ENCODE assay signal across 22 cellular contexts in genomic region chr6:134278000-134278399, GRCh38. TPM values are rescaled to one million over a fixed set of nuclear protein-coding genes. Genes with fewer than 3 reads are reported as not detected.
DNase-seq lines count a peak whose midpoint lies in the region; ATAC-seq and TF ChIP-seq lines count a peak whose summit lies in the region.
"Had no signal": no experiment of that assay in that cellular context is flagged by ENCODE, and none has a peak within 500 bp of the region (broad histone marks: within the 10 kb centered on the region; RNA-seq: fewer than 3 reads in every experiment).

No MANE protein-coding gene starts in this region.

- no peak for ATAC-seq in T-helper 17 cell
- no peak for ATAC-seq in T-cell (replicated peaks in 1 of 4)
- no peak for ATAC-seq in GM21360 (IDR thresholded peaks at IDR 0.05; ENCODE audit: unreplicated experiment)

- CTCF ChIA-PET in HEK293 (lab: Yijun Ruan, JAX), result interaction anchor here (0.9 to 1.9 kb wide), 2 partner anchors 100 to 363 kb away, joined by 3 to 5 read pairs; no protein-coding TSS in a partner anchor
- CTCF ChIA-PET in T-cell (lab: Charles Lee), result interaction anchor here in 1 of 2 donors (0.5 to 0.6 kb wide), 3 partner anchors 10 to 1314 kb away, joined by 3 to 4 read pairs (median 3); no protein-coding TSS in a partner anchor

- no peak overlapping the region for H3K27ac ChIP-seq in HEK293 (ENCODE audit: extremely low read depth, low read depth, low read length)
- H3K27ac ChIP-seq: Peyer's patch, SK-N-MC had no signal

- TF ChIP-seq CTCF in CD14-positive monocyte (IDR thresholded peaks at IDR 0.05) (no peak), HEK293 (tag by site-specific recombination; IDR thresholded peaks at IDR 0.05) (no peak)

- H3K4me3 Mint-ChIP-seq in CD14-positive monocyte (no peak overlapping the region), T-helper 17 cell (no peak overlapping the region), T-cell (no peak overlapping the region)

- H3K27ac Mint-ChIP-seq in CD14-positive monocyte (peak overlapping the region in 4 of 7 donors; percentile 62 to 99 (median 94)), T-helper 17 cell (peak overlapping the region; percentile 94), T-cell (no peak overlapping the region)

- intact Hi-C loops in CD14-positive monocyte (cut with micrococcal nuclease) (loop anchor here in 1 of 2 donors (5.0 kb wide), 1 partner anchor 36 kb away; no protein-coding TSS in a partner anchor), cardiac septum (cut with DNase I) (no loop called here)

- 0 out of 2 replicates have a peak, but pooled peaks cover 2% of the 10 kb centered on the region for H3K4me1 ChIP-seq in HEK293 (ENCODE audit: control insufficient read depth, insufficient read depth, low read length)
- H3K4me1 ChIP-seq: Peyer's patch had no signal

- no peaks in the 10 kb centered on the region for H3K36me3 ChIP-seq in HEK293 (ENCODE audit: control insufficient read depth in 2 of 2, insufficient read depth in 1 of 2, low read length in 2 of 2)
- H3K36me3 ChIP-seq: MG63, Peyer's patch had no signal

- H3K36me3 Mint-ChIP-seq in CD14-positive monocyte (no peaks in the 10 kb centered on the region), T-helper 17 cell (ENCODE audit: low read depth) (no peaks in the 10 kb centered on the region), T-cell (no peaks in the 10 kb centered on the region)

- H3K9me3 ChIP-seq in HEK293 (ENCODE audit: control insufficient read depth, insufficient read depth, low read depth, low read length), result no peaks in the 10 kb centered on the region
- no peaks in the 10 kb centered on the region for H3K9me3 ChIP-seq in T-helper 17 cell (ENCODE audit: control insufficient read depth, low read length, poor library complexity, severe bottlenecking)
- H3K9me3 ChIP-seq: MG63, Peyer's patch had no signal

- DNase-seq in CD14-positive monocyte (ENCODE audit: low spot score) (no peak), T-helper 17 cell (no peak), foreskin melanocyte (peak; percentile 19), T-cell (no peak), NOMO-1 (lab: John Stamatoyannopoulos, UW; ENCODE audit: unreplicated experiment in 2 of 2) (no peak), cardiac septum (ENCODE audit: low spot score) (no peak)
- DNase-seq: CD4-positive, alpha-beta T cell; GF-D8; MG63; NCI-H1105 treated with DMSO at 0.1 percent for 48 hours; NCI-H2029; NCI-H446; NCI-H526; NCI-H82; OCI-M1; Peyer's patch; SHP77 treated with DMSO at 0.1 percent for 48 hours; SW 1271 had no signal

- no peak overlapping the region for H3K4me3 ChIP-seq in HEK293 (ENCODE audit: low read depth, low read length)
- H3K4me3 ChIP-seq: K562, MG63, Peyer's patch, SK-N-MC had no signal

- H3K4me1 Mint-ChIP-seq in CD14-positive monocyte (peaks cover 34% of the 10 kb centered on the region), T-helper 17 cell (peaks cover 21% of the 10 kb centered on the region), T-cell (peaks cover 24 to 33% (median 29%) of the 10 kb centered on the region in 3 donors)

- POLR2A ChIA-PET in HEK293 (lab: Yijun Ruan, JAX), result interaction anchor here (0.7 kb wide), 1 partner anchor 544 kb away, joined by 3 read pairs; no protein-coding TSS in a partner anchor
- POLR2A ChIA-PET in T-cell (lab: Charles Lee), result no interaction called here

- H3K27me3 Mint-ChIP-seq in CD14-positive monocyte (ENCODE audit: low read depth in 3 of 3) (peaks cover 0 to 2% (median under 1%) of the 10 kb centered on the region in 3 donors), T-helper 17 cell (no peaks in the 10 kb centered on the region), T-cell (no peaks in the 10 kb centered on the region)
- H3K27me3 Mint-ChIP-seq: CD4-positive, alpha-beta T cell had no signal

- H3K9me3 Mint-ChIP-seq in CD14-positive monocyte, result no peaks in the 10 kb centered on the region
- H3K9me3 Mint-ChIP-seq in T-cell, result no peaks in the 10 kb centered on the region
- H3K9me3 Mint-ChIP-seq: CD4-positive, alpha-beta T cell had no signal

TF ChIP-seq in HEK293, 187 proteins besides CTCF, POLR2A, EP300 and RAD21:
- no peak for TF ChIP-seq KLF16 (tag by site-specific recombination; IDR thresholded peaks at IDR 0.05)
- TF ChIP-seq OSR2 (tag by site-specific recombination; IDR thresholded peaks at IDR 0.05), result no peak
- no peak for TF ChIP-seq ZFP37 (tag by site-specific recombination; IDR thresholded peaks at IDR 0.05)
- no peak for TF ChIP-seq ZBTB7A (tag by site-specific recombination; IDR thresholded peaks at IDR 0.05; ENCODE audit: low read depth)
- TF ChIP-seq ZXDB (tag by site-specific recombination; IDR thresholded peaks at IDR 0.05), result no peak
- TF ChIP-seq, protein P1, sequence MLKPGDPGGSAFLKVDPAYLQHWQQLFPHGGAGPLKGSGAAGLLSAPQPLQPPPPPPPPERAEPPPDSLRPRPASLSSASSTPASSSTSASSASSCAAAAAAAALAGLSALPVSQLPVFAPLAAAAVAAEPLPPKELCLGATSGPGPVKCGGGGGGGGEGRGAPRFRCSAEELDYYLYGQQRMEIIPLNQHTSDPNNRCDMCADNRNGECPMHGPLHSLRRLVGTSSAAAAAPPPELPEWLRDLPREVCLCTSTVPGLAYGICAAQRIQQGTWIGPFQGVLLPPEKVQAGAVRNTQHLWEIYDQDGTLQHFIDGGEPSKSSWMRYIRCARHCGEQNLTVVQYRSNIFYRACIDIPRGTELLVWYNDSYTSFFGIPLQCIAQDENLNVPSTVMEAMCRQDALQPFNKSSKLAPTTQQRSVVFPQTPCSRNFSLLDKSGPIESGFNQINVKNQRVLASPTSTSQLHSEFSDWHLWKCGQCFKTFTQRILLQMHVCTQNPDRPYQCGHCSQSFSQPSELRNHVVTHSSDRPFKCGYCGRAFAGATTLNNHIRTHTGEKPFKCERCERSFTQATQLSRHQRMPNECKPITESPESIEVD (tag by site-specific recombination; IDR thresholded peaks at IDR 0.05), result peak; percentile 43

RNA-seq across cellular contexts. Expression of gene SGK1, which starts 39.9 kb away (rescaled TPM):
- polyA plus RNA-seq in CD14-positive monocyte, result 100 to 1,000 TPM; 373 to 419 TPM
- total RNA-seq in T-helper 17 cell, result 100 to 1,000 TPM; 103 to 132 TPM
- total RNA-seq in T-cell, result 100 to 1,000 TPM in 1 of 5 donors, 10 to 100 TPM in 4; 18.9 to 165 (median 37.1) TPM
- total RNA-seq in cardiac septum, result 79.2 TPM

Comparison
In these comparisons a context has a peak if more than half of its experiments do, and no peak if none do; other contexts are left out.
1. H3K27ac Mint-ChIP-seq: peak in CD14-positive monocyte (4 of 7) and T-helper 17 cell (single experiment); none in T-cell (0 of 2).